ENCODE assay signal across 8 cellular contexts in genomic region chr11:68459886-68460740, GRCh38.
DNase-seq lines count a peak whose midpoint lies in the region; ATAC-seq and TF ChIP-seq lines count a peak whose summit lies in the region.

No MANE protein-coding gene starts in this region.

- TF ChIP-seq CTCF in AG09309 (IDR thresholded peaks at IDR 0.05; ENCODE audit: control insufficient read depth, insufficient read depth, low read depth, low read length, missing control alignments) = no peak

- ATAC-seq in GM19025 (IDR thresholded peaks at IDR 0.05; ENCODE audit: low read depth, unreplicated experiment) (peak; percentile 79), HG03280 (IDR thresholded peaks at IDR 0.05; ENCODE audit: unreplicated experiment) (peak; percentile 80)

- DNase-seq in AG09309 (ENCODE audit: low read depth) (peak; percentile 97), NCI-H345 (lab: John Stamatoyannopoulos, UW) (peak; percentile 99), inferior parietal cortex (ENCODE audit: extremely low spot score) (peak; percentile 96), smooth muscle cell of the brain vasculature (ENCODE audit: low read depth, low spot score) (peak; percentile 99)
- peak; percentile 90 to 96 (median 92) for DNase-seq in activated CD4-positive, CD25-positive, alpha-beta regulatory T cell (lab: John Stamatoyannopoulos, UW)
- DNase-seq in central memory CD4-positive, alpha-beta T cell = peak; percentile 95

- peak overlapping the region; percentile 65 for H3K4me3 ChIP-seq in AG09309 (ENCODE audit: control insufficient read depth, low read depth, low read length)

Comparison
In these comparisons a context has a peak if more than half of its experiments do, and no peak if none do; other contexts are left out.
1. Peak in every context shown above with its lines: DNase-seq, ATAC-seq and H3K4me3 ChIP-seq.